25 cellular contexts compared by ENCODE assay signal in the genomic region with DNA sequence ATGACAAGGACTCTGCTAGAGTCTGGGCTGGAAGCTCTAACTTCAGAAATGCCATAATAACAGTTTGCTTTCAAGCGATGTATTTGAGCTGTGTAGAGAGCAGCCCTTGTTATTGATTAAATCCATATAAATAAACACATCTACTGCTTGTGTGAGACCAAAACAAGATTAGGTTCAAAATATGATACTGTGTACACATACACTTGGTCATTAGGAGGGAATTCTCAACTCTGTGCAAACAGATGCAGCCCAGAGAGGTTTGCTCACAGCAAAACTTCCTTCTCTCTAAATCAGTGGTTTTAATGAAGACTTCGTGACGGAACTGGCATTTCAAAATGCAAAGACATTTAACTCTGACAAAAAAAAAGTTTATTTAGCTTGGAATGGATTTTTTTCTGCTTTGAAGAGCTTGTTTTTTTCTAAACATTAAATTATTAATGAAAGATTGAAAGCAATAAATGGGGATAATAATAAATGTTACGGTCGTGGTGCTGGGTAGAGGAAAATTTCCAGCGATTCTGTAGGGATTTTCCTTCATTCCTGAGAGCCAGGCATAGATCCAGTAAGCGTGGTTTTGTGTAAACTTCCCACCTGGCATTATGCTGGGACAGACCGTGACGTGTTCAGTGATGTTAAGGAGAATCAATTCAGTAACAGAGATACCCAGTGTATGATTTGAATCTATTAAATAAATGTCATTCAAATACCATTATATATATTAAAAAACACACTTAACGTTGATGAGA.
DNase-seq lines count a peak whose midpoint lies in the region; TF ChIP-seq lines count a peak whose summit lies in the region.
"Had no signal": no experiment of that assay in that cellular context is flagged by ENCODE, and none has a peak within 500 bp of the region (broad histone marks: within the 10 kb centered on the region; RNA-seq: fewer than 3 reads in every experiment).

No MANE protein-coding gene starts in this region.

- H3K4me3 Mint-ChIP-seq in progenitor cell of endocrine pancreas (ENCODE audit: low read depth), result peak overlapping the region; percentile 10
- H3K4me3 Mint-ChIP-seq: activated T-cell treated with anti-CD3 and anti-CD28 coated beads, Interleukin-2, amount 50 U/mL, for 4 hours; CD4-positive, CD25-positive, alpha-beta regulatory T cell had no signal

- peaks cover 14% of the 10 kb centered on the region for H3K4me1 Mint-ChIP-seq in progenitor cell of endocrine pancreas (ENCODE audit: low read depth)

- no peak overlapping the region for H3K27ac Mint-ChIP-seq in progenitor cell of endocrine pancreas
- H3K27ac Mint-ChIP-seq: CD4-positive, CD25-positive, alpha-beta regulatory T cell had no signal

- H3K36me3 Mint-ChIP-seq in progenitor cell of endocrine pancreas (ENCODE audit: insufficient read depth), result no peaks in the 10 kb centered on the region
- H3K36me3 Mint-ChIP-seq: brain; CD4-positive, CD25-positive, alpha-beta regulatory T cell had no signal

- H3K27me3 Mint-ChIP-seq in progenitor cell of endocrine pancreas, result peaks cover 96% of the 10 kb centered on the region

- no peaks in the 10 kb centered on the region for H3K9me3 Mint-ChIP-seq in progenitor cell of endocrine pancreas (ENCODE audit: low read depth)
- H3K9me3 Mint-ChIP-seq: activated T-cell treated with anti-CD3 and anti-CD28 coated beads, Interleukin-2, amount 50 U/mL, for 4 hours; brain had no signal

- TF ChIP-seq CTCF in progenitor cell of endocrine pancreas (IDR thresholded peaks at IDR 0.05; ENCODE audit: unreplicated experiment), result no peak

- DNase-seq in NCI-H1436 treated with DMSO at 0.1 percent for 48 hours (lab: John Stamatoyannopoulos, UW), result peak; percentile 14
- DNase-seq in NCI-H1436 (lab: John Stamatoyannopoulos, UW), result no peak
- DNase-seq in NCI-H2029 (lab: John Stamatoyannopoulos, UW), result peak; percentile 71
- DNase-seq in NCI-H69 (lab: John Stamatoyannopoulos, UW), result peak; percentile 60
- DNase-seq in progenitor cell of endocrine pancreas (ENCODE audit: low spot score, unreplicated experiment), result no peak
- DNase-seq in inferior parietal cortex (ENCODE audit: extremely low spot score), result no peak
- no peak for DNase-seq in amniotic stem cell (lab: John Stamatoyannopoulos, UW)
- DNase-seq in activated T-cell treated with anti-CD3 and anti-CD28 coated beads, Interleukin-2, amount 50 U/mL, for 1 hour, result no peak
- DNase-seq: activated CD4-positive, alpha-beta T cell treated with anti-CD3 and anti-CD28 coated beads for 48 hours; activated naive CD4-positive, alpha-beta T cell; activated T-cell treated with anti-CD3 and anti-CD28 coated beads, Interleukin-2, amount 50 U/mL, for 4 hours; CD4-positive, CD25-positive, alpha-beta regulatory T cell; effector CD8-positive, alpha-beta T cell; erythroblast; foreskin fibroblast; heart left ventricle; Karpas-422; MV-4-11; NCI-H446; nucleus accumbens; SJCRH30; small intestine; stimulated activated CD4-positive, alpha-beta T cell treated with anti-CD3 and anti-CD28 coated beads, Interleukin-1b, Interleukin-23, amount 100 ng/mL, for 48 hours; transverse colon had no signal

Comparison
In these comparisons a context has a peak if more than half of its experiments do, and no peak if none do; other contexts are left out.
1. DNase-seq: peak in NCI-H1436 treated with DMSO at 0.1 percent for 48 hours (single experiment), NCI-H2029 (single experiment) and NCI-H69 (single experiment); none in NCI-H1436 (single experiment), progenitor cell of endocrine pancreas (single experiment), inferior parietal cortex (single experiment), amniotic stem cell (single experiment) and activated T-cell treated with anti-CD3 and anti-CD28 coated beads, Interleukin-2, amount 50 U/mL, for 1 hour (single experiment).